17 cellular contexts compared by ENCODE assay signal in the genomic region with DNA sequence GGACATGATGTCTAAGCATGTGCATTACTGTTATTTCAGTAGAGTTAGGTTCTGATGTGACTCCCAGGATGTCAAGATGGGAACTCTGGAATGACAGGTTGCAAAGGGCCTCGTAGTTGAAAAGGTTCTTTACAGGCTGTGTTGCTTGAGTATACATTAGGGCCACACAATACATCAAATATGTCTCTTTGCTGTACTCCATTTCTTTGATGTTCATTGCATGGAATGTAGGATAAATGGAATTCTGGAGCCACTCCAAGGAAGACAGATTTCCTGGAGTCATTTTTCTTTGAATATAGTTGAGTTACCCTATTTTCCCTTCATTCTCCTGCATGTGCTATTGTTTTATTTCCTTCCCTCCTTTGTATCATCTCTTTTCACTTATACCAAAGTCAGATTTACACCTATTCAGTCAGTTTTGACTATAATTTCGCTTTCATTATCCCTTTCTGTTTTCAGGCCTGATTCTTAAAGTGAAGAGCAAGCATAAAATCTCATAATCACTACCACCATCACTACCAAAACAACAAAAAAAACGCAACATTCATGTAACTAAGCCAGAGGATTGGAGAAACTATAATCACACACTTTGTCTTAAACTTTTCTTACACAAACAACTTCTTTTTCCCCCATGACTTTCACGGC.
DNase-seq lines count a peak whose midpoint lies in the region; ATAC-seq, FAIRE-seq and TF ChIP-seq lines count a peak whose summit lies in the region.
"Had no signal": no experiment of that assay in that cellular context is flagged by ENCODE, and none has a peak within 500 bp of the region (broad histone marks: within the 10 kb centered on the region; RNA-seq: fewer than 3 reads in every experiment).

No MANE protein-coding gene starts in this region.

- no CpG with 5 or more reads among the region's 4 CpGs for WGBS in neuronal stem cell (ENCODE audit: extremely low coverage in 2 of 2, insufficient read length in 2 of 2, insufficient replicate concordance in 1 of 2), 2 donors

- DNase-seq in astrocyte (ENCODE audit: low read depth) (no peak), neuronal stem cell (ENCODE audit: low spot score) (no peak), AG08395 (ENCODE audit: low spot score) (no peak), vagina (ENCODE audit: extremely low spot score in 2 of 2) (no peak)
- no peak for DNase-seq in activated naive CD4-positive, alpha-beta T cell treated with anti-CD3 and anti-CD28 coated beads, Interleukin-2, amount 50 U/mL, for 72 hours (ENCODE audit: low spot score in 2 of 2)
- DNase-seq: CD4-positive, CD25-positive, alpha-beta regulatory T cell; DMS53; KG1; MG63; NCI-H1105 treated with DMSO at 0.1 percent for 48 hours; NCI-H1930; NCI-H2171; SHP77 treated with DMSO at 0.1 percent for 48 hours had no signal

- no peak overlapping the region for H3K4ac ChIP-seq in neuronal stem cell (ENCODE audit: low read length)

- H3K9me3 ChIP-seq in astrocyte (ENCODE audit: insufficient read depth, low read depth, low read length) (no peaks in the 10 kb centered on the region), neuronal stem cell (replicated peaks in 1 of 2; ENCODE audit: control insufficient read depth in 2 of 2, insufficient read depth in 1 of 2, low read depth in 1 of 2, low read length in 2 of 2) (peaks cover 0 to 8% of the 10 kb centered on the region in 2 donors), vagina (no peaks in the 10 kb centered on the region)
- H3K9me3 ChIP-seq: HAP-1, MG63 had no signal

- no peaks in the 10 kb centered on the region for H3K79me1 ChIP-seq in neuronal stem cell (ENCODE audit: low read depth, low read length)

- FAIRE-seq in astrocyte (lab: Jason Lieb, UNC) = no peak

- H3K27ac Mint-ChIP-seq in astrocyte (ENCODE audit: unreplicated experiment) = no peak overlapping the region
- no peak overlapping the region for H3K27ac Mint-ChIP-seq in activated naive CD4-positive, alpha-beta T cell treated with anti-CD3 and anti-CD28 coated beads, Interleukin-2, amount 50 U/mL, for 72 hours
- H3K27ac Mint-ChIP-seq: CD4-positive, CD25-positive, alpha-beta regulatory T cell had no signal

- no peaks in the 10 kb centered on the region for H3K9me3 Mint-ChIP-seq in astrocyte (ENCODE audit: unreplicated experiment)
- no peaks in the 10 kb centered on the region for H3K9me3 Mint-ChIP-seq in activated naive CD4-positive, alpha-beta T cell treated with anti-CD3 and anti-CD28 coated beads, Interleukin-2, amount 50 U/mL, for 72 hours

- H3K4me3 ChIP-seq in astrocyte (ENCODE audit: insufficient read depth, low read depth, low read length) (no peak overlapping the region), neuronal stem cell (ENCODE audit: low read length in 2 of 2) (no peak overlapping the region), vagina (no peak overlapping the region)
- H3K4me3 ChIP-seq: HAP-1, MG63 had no signal

- H2BK12ac ChIP-seq in neuronal stem cell (ENCODE audit: low read length) = no peak overlapping the region

- H2BK120ac ChIP-seq in neuronal stem cell (ENCODE audit: low read depth, low read length) = no peak overlapping the region

- H2AK5ac ChIP-seq in neuronal stem cell (ENCODE audit: low read depth, low read length) = no peak overlapping the region

- H2BK15ac ChIP-seq in neuronal stem cell (ENCODE audit: low read length) = no peak overlapping the region

- H3K9ac ChIP-seq in astrocyte (ENCODE audit: low read length) (no peak overlapping the region), neuronal stem cell (ENCODE audit: low read depth, low read length, poor library complexity) (no peak overlapping the region)

- no peak overlapping the region for H3K27ac ChIP-seq in astrocyte (ENCODE audit: low read depth, low read length)
- H3K27ac ChIP-seq in neuronal stem cell (replicated peaks; ENCODE audit: low read length) = peak overlapping the region; percentile 92
- no peak overlapping the region for H3K27ac ChIP-seq in vagina
- H3K27ac ChIP-seq: HL-60 had no signal

- H3K23ac ChIP-seq in neuronal stem cell (ENCODE audit: low read depth, low read length, poor library complexity) = no peak overlapping the region

- no peak overlapping the region for H3K18ac ChIP-seq in neuronal stem cell (ENCODE audit: low read length)

- no peaks in the 10 kb centered on the region for H3K27me3 Mint-ChIP-seq in astrocyte (ENCODE audit: low read depth, unreplicated experiment)
- H3K27me3 Mint-ChIP-seq: CD4-positive, CD25-positive, alpha-beta regulatory T cell had no signal

- no peak for TF ChIP-seq CTCF in astrocyte (IDR thresholded peaks at IDR 0.05; ENCODE audit: insufficient read depth, low read depth, low read length)
- TF ChIP-seq CTCF in vagina (IDR thresholded peaks at IDR 0.05) = no peak

- no peaks in the 10 kb centered on the region for H3K79me2 ChIP-seq in astrocyte (ENCODE audit: insufficient read depth, low read length)

- H3K4me2 ChIP-seq in astrocyte (ENCODE audit: low read length) (peak overlapping the region; percentile 13), neuronal stem cell (ENCODE audit: insufficient read depth, low read length, poor library complexity, severe bottlenecking) (no peak overlapping the region)

- no peak overlapping the region for H2AFZ ChIP-seq in astrocyte (ENCODE audit: low read depth, low read length)
- no peak overlapping the region for H2AFZ ChIP-seq in neuronal stem cell (ENCODE audit: low read length)

- no peak overlapping the region for H4K91ac ChIP-seq in neuronal stem cell (ENCODE audit: low read depth, low read length, poor library complexity)

- intact Hi-C loops in vagina (cut with DNase I) = no loop called here

- peaks cover 4% of the 10 kb centered on the region for H3K36me3 ChIP-seq in astrocyte (ENCODE audit: insufficient read depth, low read length)
- no peaks in the 10 kb centered on the region for H3K36me3 ChIP-seq in neuronal stem cell (replicated peaks in 1 of 2; ENCODE audit: control insufficient read depth in 2 of 2, insufficient read depth in 2 of 2, low read length in 2 of 2)
- H3K36me3 ChIP-seq in vagina = no peaks in the 10 kb centered on the region
- H3K36me3 ChIP-seq: HAP-1, MG63 had no signal

- no peak for TF ChIP-seq POLR2A in vagina (IDR thresholded peaks at IDR 0.05)

- no peaks in the 10 kb centered on the region for H4K20me1 ChIP-seq in astrocyte (ENCODE audit: insufficient read depth, low read length)

- H3K4me1 ChIP-seq in astrocyte (ENCODE audit: insufficient read depth, low read length) (peaks cover 19% of the 10 kb centered on the region), neuronal stem cell (ENCODE audit: control insufficient read depth in 2 of 2, insufficient read depth in 1 of 2, low read depth in 1 of 2, low read length in 2 of 2) (peaks cover 21 to 34% of the 10 kb centered on the region in 2 donors), vagina (no peaks in the 10 kb centered on the region)

- no peaks in the 10 kb centered on the region for H3K36me3 Mint-ChIP-seq in astrocyte (ENCODE audit: low read depth, unreplicated experiment)
- H3K36me3 Mint-ChIP-seq in activated naive CD4-positive, alpha-beta T cell treated with anti-CD3 and anti-CD28 coated beads, Interleukin-2, amount 50 U/mL, for 72 hours = no peaks in the 10 kb centered on the region
- H3K36me3 Mint-ChIP-seq: CD4-positive, CD25-positive, alpha-beta regulatory T cell had no signal

- H2BK5ac ChIP-seq in neuronal stem cell (ENCODE audit: low read length) = no peak overlapping the region

- no peak overlapping the region for H3K14ac ChIP-seq in neuronal stem cell (ENCODE audit: low read length)

- no peaks in the 10 kb centered on the region for H3K4me1 Mint-ChIP-seq in astrocyte (ENCODE audit: low read depth, unreplicated experiment)
- H3K4me1 Mint-ChIP-seq: CD4-positive, CD25-positive, alpha-beta regulatory T cell had no signal

- no peak overlapping the region for H3K4me3 Mint-ChIP-seq in astrocyte (ENCODE audit: unreplicated experiment)
- H3K4me3 Mint-ChIP-seq: CD4-positive, CD25-positive, alpha-beta regulatory T cell had no signal

- peak; percentile 68 for ATAC-seq in GM18498 (IDR thresholded peaks at IDR 0.05; ENCODE audit: unreplicated experiment)
- peak; percentile 57 for ATAC-seq in HG02798 (IDR thresholded peaks at IDR 0.05; ENCODE audit: poor library complexity, unreplicated experiment)
- no peak for ATAC-seq in activated naive CD4-positive, alpha-beta T cell treated with anti-CD3 and anti-CD28 coated beads, Interleukin-2, amount 50 U/mL, for 72 hours

- no peak overlapping the region for H4K8ac ChIP-seq in neuronal stem cell (ENCODE audit: low read depth, low read length)

- H3K27me3 ChIP-seq in astrocyte (ENCODE audit: insufficient read depth, low read length) = no peaks in the 10 kb centered on the region
- no peaks in the 10 kb centered on the region for H3K27me3 ChIP-seq in neuronal stem cell (ENCODE audit: control insufficient read depth in 3 of 3, insufficient read depth in 3 of 3, low read depth in 1 of 3, low read length in 3 of 3)
- H3K27me3 ChIP-seq in vagina = no peaks in the 10 kb centered on the region
- H3K27me3 ChIP-seq: MG63 had no signal

Comparison
In these comparisons a context has a peak if more than half of its experiments do, and no peak if none do; other contexts are left out.
1. ATAC-seq: peak in GM18498 (single experiment) and HG02798 (single experiment); none in activated naive CD4-positive, alpha-beta T cell treated with anti-CD3 and anti-CD28 coated beads, Interleukin-2, amount 50 U/mL, for 72 hours (0 of 2).